8 cellular contexts compared by ENCODE assay signal in the genomic region with DNA sequence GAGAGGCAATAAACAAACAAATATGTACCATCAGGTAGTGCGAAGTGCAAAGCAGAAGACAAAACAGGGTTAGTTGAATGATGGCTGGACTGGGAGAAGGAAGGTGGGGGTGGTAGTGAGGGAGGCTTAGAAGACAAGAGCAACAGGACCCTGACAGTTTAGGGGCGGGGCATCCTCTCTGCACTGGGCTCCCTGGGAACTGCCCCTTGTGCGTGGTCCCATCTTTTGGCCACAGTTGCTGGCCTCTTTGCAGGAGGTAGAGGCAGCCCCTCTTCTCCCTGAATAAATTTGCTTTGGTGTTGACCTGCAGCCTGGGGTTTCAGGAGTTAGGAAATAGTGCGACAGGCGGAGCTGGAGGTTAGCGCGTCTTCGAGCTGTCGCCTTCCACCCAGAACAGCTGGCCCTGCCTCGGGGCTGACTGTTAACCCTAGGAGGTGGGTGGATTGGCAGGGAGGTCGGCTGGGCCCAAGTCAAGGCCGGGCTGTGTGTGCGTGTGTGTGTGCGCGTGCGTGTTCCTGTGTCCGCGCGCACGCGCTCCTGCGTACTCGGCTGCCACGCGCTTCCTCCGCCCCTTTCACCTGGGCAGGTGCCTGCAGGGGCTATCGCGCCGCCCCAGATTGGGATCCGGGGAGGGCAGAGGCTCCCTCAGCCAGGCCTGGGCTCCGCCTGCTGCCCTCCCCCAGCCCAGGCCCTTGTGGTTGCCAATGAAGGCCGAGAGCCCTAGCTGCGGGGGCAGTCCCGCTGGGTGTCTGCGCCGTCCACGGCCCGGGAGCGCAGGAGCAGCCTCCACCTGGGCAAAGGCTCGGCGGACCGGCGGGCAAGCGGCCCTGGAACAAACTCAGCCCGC.
DNase-seq lines count a peak whose midpoint lies in the region; ATAC-seq and TF ChIP-seq lines count a peak whose summit lies in the region.

No MANE protein-coding gene starts in this region.

- no peak for ATAC-seq in HG03175 (IDR thresholded peaks at IDR 0.05; ENCODE audit: unreplicated experiment)
- ATAC-seq in HG03280 (IDR thresholded peaks at IDR 0.05; ENCODE audit: unreplicated experiment) = no peak
- ATAC-seq in HG02840 (IDR thresholded peaks at IDR 0.05; ENCODE audit: low FRiP score, unreplicated experiment) = no peak
- no peak for ATAC-seq in HG03097 (IDR thresholded peaks at IDR 0.05; ENCODE audit: low FRiP score, unreplicated experiment)

- TF ChIP-seq CTCF in fibroblast of the aortic adventitia (IDR thresholded peaks at IDR 0.05; ENCODE audit: insufficient read depth, low read length) = no peak

- no peaks in the 10 kb centered on the region for H3K36me3 ChIP-seq in NT2/D1 (ENCODE audit: insufficient read depth, insufficient read length, low read length)

- H3K9ac ChIP-seq in NT2/D1 (ENCODE audit: insufficient read length, low read depth) = peak overlapping the region; percentile 76

- DNase-seq in DMS53 (lab: John Stamatoyannopoulos, UW) (peak; percentile 93), NT2/D1 (ENCODE audit: low read depth, low spot score) (no peak), fibroblast of the aortic adventitia (ENCODE audit: low read depth) (no peak), nucleus accumbens (lab: John Stamatoyannopoulos, UW) (peak in 33 of 56 donors; percentile 7 to 72 (median 37))

- H3K27me3 ChIP-seq in NT2/D1 (ENCODE audit: insufficient read depth, insufficient read length) = peaks cover 16% of the 10 kb centered on the region

- H3K9me3 ChIP-seq in NT2/D1 (ENCODE audit: insufficient read depth, low read length) = no peaks in the 10 kb centered on the region

- H3K4me3 ChIP-seq in NT2/D1 (ENCODE audit: insufficient read length, low read depth) (peak overlapping the region; percentile 51), fibroblast of the aortic adventitia (ENCODE audit: low read depth, low read length) (peak overlapping the region; percentile 44)

- H3K4me1 ChIP-seq in NT2/D1 (ENCODE audit: insufficient read depth, insufficient read length) = peaks cover 9% of the 10 kb centered on the region

Comparison
In these comparisons a context has a peak if more than half of its experiments do, and no peak if none do; other contexts are left out.
1. DNase-seq: peak in DMS53 (single experiment) and nucleus accumbens (33 of 56); none in NT2/D1 (single experiment) and fibroblast of the aortic adventitia (single experiment).